Comparison of ENCODE assay signal across 29 cellular contexts in genomic region chr9:15268317-15268716, GRCh38. TPM values are rescaled to one million over a fixed set of nuclear protein-coding genes. Genes with fewer than 3 reads are reported as not detected.
DNase-seq lines count a peak whose midpoint lies in the region; ATAC-seq and TF ChIP-seq lines count a peak whose summit lies in the region.
"Had no signal": no experiment of that assay in that cellular context is flagged by ENCODE, and none has a peak within 500 bp of the region (broad histone marks: within the 10 kb centered on the region; RNA-seq: fewer than 3 reads in every experiment).

No MANE protein-coding gene starts in this region.

- POLR2A ChIA-PET in RWPE1 (lab: Yijun Ruan, JAX; ENCODE audit: low non-redundant PET), result no interaction called here

- no peaks in the 10 kb centered on the region for H3K4me1 ChIP-seq in endodermal cell (ENCODE audit: control insufficient read depth, insufficient read depth, low read length)
- H3K4me1 ChIP-seq: lower lobe of right lung, sigmoid colon, upper lobe of right lung had no signal

- H3K27ac Mint-ChIP-seq in activated T-cell treated with anti-CD3 and anti-CD28 coated beads, Interleukin-2, amount 50 U/mL, for 24 hours, result peak overlapping the region; percentile 31
- H3K27ac Mint-ChIP-seq in T-helper 17 cell (peak overlapping the region; percentile 78), endodermal cell (peak overlapping the region; percentile 41)
- H3K27ac Mint-ChIP-seq in stimulated activated naive CD8-positive, alpha-beta T cell treated with anti-CD3 and anti-CD28 coated beads, Interleukin-15, amount 100 ng/mL, for 72 hours, result no peak overlapping the region
- H3K27ac Mint-ChIP-seq: CD14-positive monocyte had no signal

- no peak for TF ChIP-seq CTCF in endodermal cell (conservative IDR thresholded peaks at IDR 0.05)
- TF ChIP-seq CTCF in RWPE1 (conservative IDR thresholded peaks at IDR 0.05; ENCODE audit: low read depth), result no peak

- H3K9me3 Mint-ChIP-seq in activated T-cell treated with anti-CD3 and anti-CD28 coated beads, Interleukin-2, amount 50 U/mL, for 24 hours, result no peaks in the 10 kb centered on the region
- no peaks in the 10 kb centered on the region for H3K9me3 Mint-ChIP-seq in activated T-cell treated with anti-CD3 and anti-CD28 coated beads, Interleukin-2, amount 50 U/mL, for 4 hours
- H3K9me3 Mint-ChIP-seq in endodermal cell, result peaks cover 10% of the 10 kb centered on the region
- no peaks in the 10 kb centered on the region for H3K9me3 Mint-ChIP-seq in stimulated activated naive CD8-positive, alpha-beta T cell treated with anti-CD3 and anti-CD28 coated beads, Interleukin-15, amount 100 ng/mL, for 72 hours
- H3K9me3 Mint-ChIP-seq: naive thymus-derived CD8-positive, alpha-beta T cell had no signal

- H3K9me3 ChIP-seq in T-helper 17 cell (ENCODE audit: control insufficient read depth, low read length, poor library complexity, severe bottlenecking) (no peaks in the 10 kb centered on the region), endodermal cell (ENCODE audit: control insufficient read depth, low read length) (peaks cover 17% of the 10 kb centered on the region)
- H3K9me3 ChIP-seq: lower lobe of right lung, sigmoid colon, upper lobe of right lung had no signal

- no peak for DNase-seq in activated T-cell treated with anti-CD3 and anti-CD28 coated beads, Interleukin-2, amount 50 U/mL, for 24 hours
- DNase-seq in activated T-cell treated with anti-CD3 and anti-CD28 coated beads, Interleukin-2, amount 50 U/mL, for 4 hours, result no peak
- DNase-seq in T-helper 17 cell (no peak), endodermal cell (no peak), SKM-1 treated with dmso at 0.1 percent for 144 hours (lab: John Stamatoyannopoulos, UW; ENCODE audit: unreplicated experiment) (no peak), RWPE1 (ENCODE audit: low spot score) (no peak), NCI-H1105 treated with DMSO at 0.1 percent for 48 hours (lab: John Stamatoyannopoulos, UW) (no peak)
- no peak for DNase-seq in stimulated activated naive CD8-positive, alpha-beta T cell treated with anti-CD3 and anti-CD28 coated beads, Interleukin-15, amount 100 ng/mL, for 72 hours
- DNase-seq: activated naive CD4-positive, alpha-beta T cell; activated T-cell treated with anti-CD3 and anti-CD28 coated beads, Interleukin-2, amount 50 U/mL, for 1 hour; anterior cingulate cortex; Calu3; DMS79; Karpas-422; lower lobe of right lung; naive thymus-derived CD8-positive, alpha-beta T cell; NCI-H1436 treated with DMSO at 0.1 percent for 48 hours; NCI-H2171 treated with DMSO at 0.1 percent for 48 hours; occipital lobe; OCI-M1; sigmoid colon; stimulated activated CD4-positive, alpha-beta T cell treated with anti-CD3 and anti-CD28 coated beads, Interleukin-4, amount 100 ng/mL, for 24 hours; T-helper 2 cell; upper lobe of right lung had no signal

- no peak overlapping the region for H3K4me3 Mint-ChIP-seq in activated T-cell treated with anti-CD3 and anti-CD28 coated beads, Interleukin-2, amount 50 U/mL, for 24 hours
- no peak overlapping the region for H3K4me3 Mint-ChIP-seq in activated T-cell treated with anti-CD3 and anti-CD28 coated beads, Interleukin-2, amount 50 U/mL, for 4 hours
- H3K4me3 Mint-ChIP-seq in T-helper 17 cell (no peak overlapping the region), endodermal cell (no peak overlapping the region)
- H3K4me3 Mint-ChIP-seq in stimulated activated naive CD8-positive, alpha-beta T cell treated with anti-CD3 and anti-CD28 coated beads, Interleukin-15, amount 100 ng/mL, for 72 hours, result no peak overlapping the region
- H3K4me3 Mint-ChIP-seq: CD14-positive monocyte; naive thymus-derived CD8-positive, alpha-beta T cell had no signal

- peaks cover 48% of the 10 kb centered on the region for H3K4me1 Mint-ChIP-seq in activated T-cell treated with anti-CD3 and anti-CD28 coated beads, Interleukin-2, amount 50 U/mL, for 24 hours (ENCODE audit: low read depth)
- H3K4me1 Mint-ChIP-seq in activated T-cell treated with anti-CD3 and anti-CD28 coated beads, Interleukin-2, amount 50 U/mL, for 4 hours (ENCODE audit: low read depth), result peaks cover 36% of the 10 kb centered on the region
- H3K4me1 Mint-ChIP-seq in T-helper 17 cell (peaks cover 27% of the 10 kb centered on the region), endodermal cell (no peaks in the 10 kb centered on the region)
- peaks cover 31% of the 10 kb centered on the region for H3K4me1 Mint-ChIP-seq in stimulated activated naive CD8-positive, alpha-beta T cell treated with anti-CD3 and anti-CD28 coated beads, Interleukin-15, amount 100 ng/mL, for 72 hours

- WGBS in endodermal cell (ENCODE audit: insufficient coverage in 1 of 2, insufficient read length in 1 of 2), 2 experiments, result 94% methylated on average over 3 of the region's 3 CpGs; no CpG with 5 or more reads in 1 of the 2 experiments

- peaks cover 9% of the 10 kb centered on the region for H3K36me3 Mint-ChIP-seq in activated T-cell treated with anti-CD3 and anti-CD28 coated beads, Interleukin-2, amount 50 U/mL, for 24 hours (ENCODE audit: low read depth)
- peaks cover 18% of the 10 kb centered on the region for H3K36me3 Mint-ChIP-seq in activated T-cell treated with anti-CD3 and anti-CD28 coated beads, Interleukin-2, amount 50 U/mL, for 4 hours (ENCODE audit: insufficient read depth)
- H3K36me3 Mint-ChIP-seq in T-helper 17 cell (ENCODE audit: low read depth) (peaks cover 14% of the 10 kb centered on the region), endodermal cell (ENCODE audit: low read depth) (peaks cover 74% of the 10 kb centered on the region)
- H3K36me3 Mint-ChIP-seq: CD14-positive monocyte had no signal

- H3K27ac ChIP-seq in endodermal cell (ENCODE audit: low read depth, low read length), result no peak overlapping the region
- H3K27ac ChIP-seq in RWPE1, result no peak overlapping the region
- H3K27ac ChIP-seq: hepatocyte, lower lobe of right lung, sigmoid colon, upper lobe of right lung had no signal

- H3K4me3 ChIP-seq in endodermal cell (ENCODE audit: low read length), result no peak overlapping the region
- H3K4me3 ChIP-seq: hepatocyte, lower lobe of right lung, sigmoid colon, upper lobe of right lung had no signal

- no peaks in the 10 kb centered on the region for H3K27me3 ChIP-seq in endodermal cell (ENCODE audit: control insufficient read depth, insufficient read depth, low read length, poor library complexity, severe bottlenecking)
- H3K27me3 ChIP-seq: hepatocyte, sigmoid colon, upper lobe of right lung had no signal

- H3K27me3 Mint-ChIP-seq in activated T-cell treated with anti-CD3 and anti-CD28 coated beads, Interleukin-2, amount 50 U/mL, for 24 hours, result no peaks in the 10 kb centered on the region
- H3K27me3 Mint-ChIP-seq in activated T-cell treated with anti-CD3 and anti-CD28 coated beads, Interleukin-2, amount 50 U/mL, for 4 hours (ENCODE audit: low read depth), result no peaks in the 10 kb centered on the region
- H3K27me3 Mint-ChIP-seq in T-helper 17 cell, result no peaks in the 10 kb centered on the region
- no peaks in the 10 kb centered on the region for H3K27me3 Mint-ChIP-seq in endodermal cell (ENCODE audit: insufficient read depth)
- no peaks in the 10 kb centered on the region for H3K27me3 Mint-ChIP-seq in stimulated activated naive CD8-positive, alpha-beta T cell treated with anti-CD3 and anti-CD28 coated beads, Interleukin-15, amount 100 ng/mL, for 72 hours
- H3K27me3 Mint-ChIP-seq: naive thymus-derived CD8-positive, alpha-beta T cell had no signal

- peaks cover 45% of the 10 kb centered on the region for H3K36me3 ChIP-seq in endodermal cell (ENCODE audit: control insufficient read depth, insufficient read depth, low read length)
- H3K36me3 ChIP-seq: lower lobe of right lung, sigmoid colon, upper lobe of right lung had no signal

- no peak for ATAC-seq in activated T-cell treated with anti-CD3 and anti-CD28 coated beads, Interleukin-2, amount 50 U/mL, for 4 hours
- no peak for ATAC-seq in T-helper 17 cell
- ATAC-seq in stimulated activated naive CD8-positive, alpha-beta T cell treated with anti-CD3 and anti-CD28 coated beads, Interleukin-15, amount 100 ng/mL, for 72 hours, result peak; percentile 43
- ATAC-seq: HepG2; lower lobe of right lung; naive thymus-derived CD8-positive, alpha-beta T cell; Right ventricle myocardium inferior; SK-N-SH treated with all-trans-retinoic acid at 6 μM for 48 hours; upper lobe of right lung had no signal

- CTCF ChIA-PET in RWPE1 (lab: Yijun Ruan, JAX), result no interaction called here

- no peak overlapping the region for H3K9ac ChIP-seq in endodermal cell (ENCODE audit: extremely low read depth, low read length, poor library complexity, severe bottlenecking)

RNA-seq across cellular contexts. Expression of gene TTC39B, which starts 38.7 kb away (rescaled TPM):
- 10 to 100 TPM in 2 of 3 donors, 1 to 10 TPM in 1; 6.7 to 11.7 (median 10.5) TPM for total RNA-seq in activated T-cell treated with anti-CD3 and anti-CD28 coated beads, Interleukin-2, amount 50 U/mL, for 4 hours
- total RNA-seq in T-helper 17 cell, result 10 to 100 TPM; 28.7 to 35.6 TPM
- total RNA-seq in endodermal cell, result 10 to 100 TPM; 53.5 to 69.5 TPM
- polyA plus RNA-seq in endodermal cell (2013, experiment 1 of 2), result 6.8 TPM
- polyA plus RNA-seq in endodermal cell (2013, experiment 2 of 2), result 5.8 TPM

Comparison
In these comparisons a context has a peak if more than half of its experiments do, and no peak if none do; other contexts are left out.
1. H3K27ac Mint-ChIP-seq: peak in activated T-cell treated with anti-CD3 and anti-CD28 coated beads, Interleukin-2, amount 50 U/mL, for 24 hours (single experiment), T-helper 17 cell (single experiment) and endodermal cell (single experiment); none in stimulated activated naive CD8-positive, alpha-beta T cell treated with anti-CD3 and anti-CD28 coated beads, Interleukin-15, amount 100 ng/mL, for 72 hours (0 of 2).